ENCODE assay signal across 8 cellular contexts in genomic region chr3:122416966-122417365, GRCh38. TPM values are rescaled to one million over a fixed set of nuclear protein-coding genes. Genes with fewer than 3 reads are reported as not detected.
DNase-seq lines count a peak whose midpoint lies in the region; TF ChIP-seq lines count a peak whose summit lies in the region.

No MANE protein-coding gene starts in this region.

- H3K4me3 Mint-ChIP-seq in nephron: peak overlapping the region; percentile 96 to 100 (median 98)

- H3K79me2 ChIP-seq in MM.1S (ENCODE audit: low read length): peaks cover 39% of the 10 kb centered on the region

- H3K4me1 ChIP-seq in BLaER1 (peaks cover 35% of the 10 kb centered on the region), MM.1S (ENCODE audit: low read length) (peaks cover 7% of the 10 kb centered on the region)

- DNase-seq in MM.1S: no peak
- no peak for DNase-seq in dorsolateral prefrontal cortex
- no peak for DNase-seq in GM13977 (ENCODE audit: low spot score)
- no peak for DNase-seq in C1 segment of cervical spinal cord (lab: John Stamatoyannopoulos, UW)
- no peak for DNase-seq in GM20000 (ENCODE audit: low spot score)
- no peak for DNase-seq in NCI-H446 treated with DMSO at 0.1 percent for 48 hours (lab: John Stamatoyannopoulos, UW)

- H3K9ac ChIP-seq in BLaER1: peak overlapping the region; percentile 86
- peak overlapping the region; percentile 88 for H3K9ac ChIP-seq in MM.1S (ENCODE audit: low read length)

- H3K36me3 Mint-ChIP-seq in nephron (ENCODE audit: low read depth): peaks cover 15% of the 10 kb centered on the region

- no peaks in the 10 kb centered on the region for H3K9me2 ChIP-seq in MM.1S (replicated peaks; ENCODE audit: insufficient read depth, low read length)

- H3K27ac ChIP-seq in BLaER1 (peak overlapping the region; percentile 90), MM.1S (ENCODE audit: low read length) (peak overlapping the region; percentile 97), dorsolateral prefrontal cortex (peak overlapping the region in 22 of 59 donors; percentile 82 to 97 (median 92))

- no peaks in the 10 kb centered on the region for H3K9me3 Mint-ChIP-seq in nephron

- H3K4me2 ChIP-seq in BLaER1 (peak overlapping the region; percentile 74), MM.1S (ENCODE audit: low read depth, low read length) (peak overlapping the region; percentile 88)

- intact Hi-C loops in dorsolateral prefrontal cortex (cut with DNase I): loop anchor here (5.0 to 10.0 kb wide), 3 partner anchors 98 to 378 kb away; partner anchors contain the start of genes HSPBAP1 (in 2 of the 2), SLC49A4 (in 2 of the 2) and KPNA1 (in 1 of the 2)

- TF ChIP-seq CTCF in MM.1S (IDR thresholded peaks at IDR 0.05; ENCODE audit: low read length) (no peak), dorsolateral prefrontal cortex (IDR thresholded peaks at IDR 0.05 in 54 of 56, conservative IDR thresholded peaks at IDR 0.05 in 2 of 56; ENCODE audit: low read depth in 1 of 56, partially characterized antibody in 56 of 56) (no peak), nephron (IDR thresholded peaks at IDR 0.05; ENCODE audit: unreplicated experiment in 3 of 3) (no peak), GM13977 (IDR thresholded peaks at IDR 0.05; ENCODE audit: extremely low read depth, insufficient read depth, missing control alignments) (no peak), GM20000 (IDR thresholded peaks at IDR 0.05; ENCODE audit: extremely low read depth, missing control alignments) (no peak)

- no peaks in the 10 kb centered on the region for H3K9me3 ChIP-seq in BLaER1
- no peaks in the 10 kb centered on the region for H3K9me3 ChIP-seq in MM.1S (replicated peaks; ENCODE audit: insufficient read depth, low read length)

- H3K36me3 ChIP-seq in BLaER1 (peaks cover 23% of the 10 kb centered on the region), MM.1S (replicated peaks; ENCODE audit: insufficient read depth, low read length) (no peaks in the 10 kb centered on the region)

- H3K27me3 ChIP-seq in BLaER1 (no peaks in the 10 kb centered on the region), MM.1S (replicated peaks; ENCODE audit: insufficient read depth, low read length) (no peaks in the 10 kb centered on the region), dorsolateral prefrontal cortex (no peaks in the 10 kb centered on the region)

- in situ Hi-C loops in GM13977 (cut with MboI; ENCODE audit: low pct_unique_long_range_greater_than_20kb, low sequenced_read_pairs, unreplicated experiment): no loop called here

- H3K4me3 ChIP-seq in BLaER1: peak overlapping the region; percentile 87
- peak overlapping the region; percentile 76 for H3K4me3 ChIP-seq in MM.1S (ENCODE audit: low read length)
- peak overlapping the region; percentile 48 to 98 (median 86) for H3K4me3 ChIP-seq in dorsolateral prefrontal cortex

- peaks cover 27% of the 10 kb centered on the region for H3F3A ChIP-seq in MM.1S (ENCODE audit: insufficient read depth, low read length)

- no peaks in the 10 kb centered on the region for H3K27me3 Mint-ChIP-seq in nephron (ENCODE audit: low read depth)

- peak overlapping the region; percentile 99 to 100 (median 99) for H3K27ac Mint-ChIP-seq in nephron

- H4K20me1 ChIP-seq in BLaER1: no peaks in the 10 kb centered on the region
- H4K20me1 ChIP-seq in MM.1S (ENCODE audit: insufficient read depth, low read length): no peaks in the 10 kb centered on the region

- H2AFZ ChIP-seq in MM.1S (ENCODE audit: low read length): peak overlapping the region; percentile 70

- H3K4me1 Mint-ChIP-seq in nephron: peaks cover 46% of the 10 kb centered on the region

RNA-seq across cellular contexts. Expression of gene WDR5B, which starts 1.1 kb away (rescaled TPM):
- total RNA-seq in dorsolateral prefrontal cortex: 1 to 10 TPM; 1.2 to 7.1 (median 3.7) TPM

RNA-seq across cellular contexts. Expression of gene FAM162A, which starts 33.0 kb away (rescaled TPM):
- total RNA-seq in dorsolateral prefrontal cortex: 100 to 1,000 TPM in 1 of 120 experiments, 10 to 100 TPM in 119; 26.1 to 101 (median 59.2) TPM

RNA-seq across cellular contexts. Expression of gene MIX23, which starts 33.9 kb away (rescaled TPM):
- 10 to 100 TPM in 119 of 120 experiments, 1 to 10 TPM in 1; 7.9 to 34.9 (median 19.6) TPM for total RNA-seq in dorsolateral prefrontal cortex
